In the genomic region with DNA sequence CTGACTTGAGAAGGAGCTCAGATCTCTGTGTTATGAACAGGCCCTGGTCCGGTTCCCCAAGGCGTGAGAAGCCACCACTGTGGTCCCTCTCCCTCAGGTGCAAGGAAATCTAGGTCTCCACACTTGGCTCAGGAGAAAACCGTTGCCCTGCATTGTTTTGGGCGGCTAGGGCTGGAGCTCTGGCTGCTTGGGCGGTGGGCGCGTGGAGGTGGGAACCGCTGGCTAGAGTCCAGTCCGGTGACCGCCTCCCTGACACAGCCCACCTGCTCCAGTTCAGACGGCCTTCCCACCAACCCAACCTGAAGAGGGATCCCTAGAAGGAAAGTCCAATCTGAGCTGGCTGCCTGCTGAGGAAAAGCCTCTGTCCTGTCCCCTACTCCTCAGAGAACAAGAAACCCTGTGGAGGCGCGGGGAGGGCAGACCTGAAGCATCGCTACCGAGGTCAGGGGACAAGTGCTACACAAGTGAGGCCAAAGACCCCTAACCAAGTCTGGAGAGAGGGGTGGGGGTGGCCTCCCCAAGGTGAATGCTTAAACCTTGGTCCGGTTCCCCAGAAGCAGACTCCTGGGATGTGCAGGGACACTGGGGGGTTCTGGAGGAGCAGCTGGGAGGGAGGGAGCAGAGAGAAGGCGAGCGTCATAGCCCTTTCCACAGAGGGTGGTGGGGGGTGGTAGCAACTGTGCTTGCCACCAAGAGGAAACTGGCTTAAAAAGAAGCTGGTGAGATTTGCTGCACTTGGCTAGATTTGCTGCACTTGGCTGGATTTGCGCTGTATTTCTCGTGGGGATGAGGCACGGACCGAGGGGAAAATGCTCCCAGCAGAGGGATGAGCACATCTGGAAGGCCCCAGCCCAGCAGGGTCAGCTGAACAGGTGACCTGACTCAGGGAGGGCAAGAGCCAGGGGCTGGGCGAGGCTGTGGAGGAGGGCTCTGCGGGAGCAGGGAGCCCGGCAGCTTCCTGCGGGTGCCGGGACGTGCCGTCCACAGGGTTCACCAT, we compare ENCODE assay signal across 10 cellular contexts.
DNase-seq lines count a peak whose midpoint lies in the region; ATAC-seq and TF ChIP-seq lines count a peak whose summit lies in the region.
"Had no signal": no experiment of that assay in that cellular context is flagged by ENCODE, and none has a peak within 500 bp of the region (broad histone marks: within the 10 kb centered on the region; RNA-seq: fewer than 3 reads in every experiment).

No MANE protein-coding gene starts in this region.

- whole genome bisulfite sequencing in esophagus, 2 donors: 84 to 87% methylated on average over 29 of the region's 29 CpGs

- H3F3A ChIP-seq in MM.1S (ENCODE audit: insufficient read depth, low read length): peaks cover 41% of the 10 kb centered on the region

- peak overlapping the region; percentile 76 to 96 (median 90) for H3K27ac Mint-ChIP-seq in CD8-positive, alpha-beta memory T cell

- no peak overlapping the region for H3K4me3 ChIP-seq in CD8-positive, alpha-beta memory T cell (ENCODE audit: low read length)
- H3K4me3 ChIP-seq in MM.1S (ENCODE audit: low read length): peak overlapping the region; percentile 56
- H3K4me3 ChIP-seq in esophagus (ENCODE audit: low read depth in 1 of 2, low read length in 2 of 2): no peak overlapping the region
- peak overlapping the region; percentile 30 for H3K4me3 ChIP-seq in rectal smooth muscle tissue (ENCODE audit: low read length)

- H3K4me3 Mint-ChIP-seq in CD8-positive, alpha-beta memory T cell: peak overlapping the region in 4 of 7 donors; percentile 11 to 86 (median 65)

- CTCF ChIA-PET in CD8-positive, alpha-beta memory T cell (lab: Charles Lee): interaction anchor here (1.0 to 5.9 kb wide), 4 partner anchors 20 to 83 kb away, joined by 3 to 49 read pairs (median 4); no protein-coding TSS in a partner anchor

- no peaks in the 10 kb centered on the region for H3K9me2 ChIP-seq in MM.1S (replicated peaks; ENCODE audit: insufficient read depth, low read length)

- no peak overlapping the region for H2AFZ ChIP-seq in MM.1S (ENCODE audit: low read length)

- no peaks in the 10 kb centered on the region for H4K20me1 ChIP-seq in MM.1S (ENCODE audit: insufficient read depth, low read length)

- peaks cover 91 to 100% (median 100%) of the 10 kb centered on the region in 3 donors for H3K4me1 Mint-ChIP-seq in CD8-positive, alpha-beta memory T cell

- ATAC-seq in GM19023 (IDR thresholded peaks at IDR 0.05; ENCODE audit: unreplicated experiment): no peak

- peak overlapping the region; percentile 93 for H3K4me2 ChIP-seq in MM.1S (ENCODE audit: low read depth, low read length)

- H3K36me3 Mint-ChIP-seq in CD8-positive, alpha-beta memory T cell: peaks cover 0 to 4% (median 0%) of the 10 kb centered on the region in 3 donors

- no peak overlapping the region for H3K27ac ChIP-seq in CD8-positive, alpha-beta memory T cell (ENCODE audit: low read depth, low read length)
- H3K27ac ChIP-seq in MM.1S (ENCODE audit: low read length) (peak overlapping the region; percentile 99), esophagus (ENCODE audit: low read depth in 2 of 2, low read length in 1 of 2) (peak overlapping the region; percentile 5 to 19), rectal smooth muscle tissue (ENCODE audit: low read depth, low read length) (no peak overlapping the region)

- H3K9me3 Mint-ChIP-seq in CD8-positive, alpha-beta memory T cell: no peaks in the 10 kb centered on the region

- peaks cover 82% of the 10 kb centered on the region for H3K79me2 ChIP-seq in MM.1S (ENCODE audit: low read length)

- no peak for DNase-seq in CD8-positive, alpha-beta memory T cell
- peak; percentile 36 for DNase-seq in MM.1S
- DNase-seq in NCI-H2081 (lab: John Stamatoyannopoulos, UW): no peak
- DNase-seq in retina: no peak
- DNase-seq in medulla oblongata (ENCODE audit: extremely low spot score): no peak
- DNase-seq: DND-41, NCI-H226 had no signal

- no peak for TF ChIP-seq CTCF in MM.1S (IDR thresholded peaks at IDR 0.05; ENCODE audit: low read length)

- no peaks in the 10 kb centered on the region for H3K36me3 ChIP-seq in CD8-positive, alpha-beta memory T cell (ENCODE audit: insufficient read depth, low read length)
- H3K36me3 ChIP-seq in MM.1S (replicated peaks; ENCODE audit: insufficient read depth, low read length) (no peaks in the 10 kb centered on the region), esophagus (ENCODE audit: control insufficient read depth in 2 of 2, insufficient read depth in 2 of 2, low read length in 1 of 2) (no peaks in the 10 kb centered on the region), rectal smooth muscle tissue (ENCODE audit: control insufficient read depth, insufficient read depth, low read length) (no peaks in the 10 kb centered on the region)

- no peaks in the 10 kb centered on the region for H3K27me3 ChIP-seq in CD8-positive, alpha-beta memory T cell (ENCODE audit: insufficient read depth, low read length, poor library complexity, severe bottlenecking)
- H3K27me3 ChIP-seq in MM.1S (replicated peaks; ENCODE audit: insufficient read depth, low read length) (no peaks in the 10 kb centered on the region), esophagus (ENCODE audit: control insufficient read depth in 1 of 2, insufficient read depth in 2 of 2, low read length in 2 of 2) (no peaks in the 10 kb centered on the region), rectal smooth muscle tissue (ENCODE audit: control insufficient read depth, insufficient read depth, low read length) (no peaks in the 10 kb centered on the region)

- POLR2A ChIA-PET in CD8-positive, alpha-beta memory T cell (lab: Charles Lee): interaction anchor here (1.1 to 1.9 kb wide), 2 partner anchors 39 to 46 kb away, joined by 4 to 9 read pairs; no protein-coding TSS in a partner anchor

- H3K4me1 ChIP-seq in CD8-positive, alpha-beta memory T cell (ENCODE audit: insufficient read depth, low read length): peaks cover 77% of the 10 kb centered on the region
- peaks cover 48% of the 10 kb centered on the region for H3K4me1 ChIP-seq in MM.1S (ENCODE audit: low read length)
- H3K4me1 ChIP-seq in esophagus (ENCODE audit: control insufficient read depth in 2 of 2, insufficient read depth in 2 of 2, low read length in 1 of 2): peaks cover 11 to 17% of the 10 kb centered on the region in 2 donors
- H3K4me1 ChIP-seq in rectal smooth muscle tissue (ENCODE audit: control insufficient read depth, insufficient read depth, low read length): peaks cover 55% of the 10 kb centered on the region

- peak overlapping the region; percentile 92 for H3K9ac ChIP-seq in MM.1S (ENCODE audit: low read length)
- no peak overlapping the region for H3K9ac ChIP-seq in rectal smooth muscle tissue (ENCODE audit: low read length)

- no peaks in the 10 kb centered on the region for H3K9me3 ChIP-seq in CD8-positive, alpha-beta memory T cell (ENCODE audit: low read length)
- no peaks in the 10 kb centered on the region for H3K9me3 ChIP-seq in MM.1S (replicated peaks; ENCODE audit: insufficient read depth, low read length)
- no peaks in the 10 kb centered on the region for H3K9me3 ChIP-seq in esophagus (ENCODE audit: control insufficient read depth in 2 of 2, insufficient read depth in 1 of 2, low read depth in 1 of 2, low read length in 1 of 2)

- no peaks in the 10 kb centered on the region for H3K27me3 Mint-ChIP-seq in CD8-positive, alpha-beta memory T cell

Comparison
In these comparisons a context has a peak if more than half of its experiments do, and no peak if none do; other contexts are left out.
1. H3K27ac ChIP-seq: peak in MM.1S (single experiment) and esophagus (2 of 2); none in CD8-positive, alpha-beta memory T cell (single experiment) and rectal smooth muscle tissue (single experiment).
2. H3K4me3 ChIP-seq: peak in MM.1S (single experiment) and rectal smooth muscle tissue (single experiment); none in CD8-positive, alpha-beta memory T cell (single experiment) and esophagus (0 of 2).